ENCODE assay signal across 14 cellular contexts in genomic region chr4:119040261-119040660, GRCh38.
DNase-seq lines count a peak whose midpoint lies in the region; ATAC-seq and TF ChIP-seq lines count a peak whose summit lies in the region.
"Had no signal": no experiment of that assay in that cellular context is flagged by ENCODE, and none has a peak within 500 bp of the region (broad histone marks: within the 10 kb centered on the region; RNA-seq: fewer than 3 reads in every experiment).

No MANE protein-coding gene starts in this region.

- H3K9ac ChIP-seq in GM23248 (peak overlapping the region; percentile 61), stomach smooth muscle (ENCODE audit: low read length in 2 of 2) (peak overlapping the region; percentile 16 to 23)

- H3K9me3 ChIP-seq in GM23248 (ENCODE audit: low read depth) (no peaks in the 10 kb centered on the region), left lung (no peaks in the 10 kb centered on the region), stomach smooth muscle (ENCODE audit: control insufficient read depth in 2 of 2, low read length in 2 of 2) (no peaks in the 10 kb centered on the region), HAP-1 (no peaks in the 10 kb centered on the region)
- H3K9me3 ChIP-seq: BLaER1 treated with 17β-estradiol and CSF1 and Interleukin-3, amounts not matched to agents 10 nM and 100 nM had no signal

- H3K27me3 ChIP-seq in GM23248 (replicated peaks; ENCODE audit: insufficient read depth) (no peaks in the 10 kb centered on the region), left lung (no peaks in the 10 kb centered on the region), stomach smooth muscle (ENCODE audit: control insufficient read depth in 1 of 2, insufficient read depth in 2 of 2, low read length in 2 of 2) (no peaks in the 10 kb centered on the region), HAP-1 (ENCODE audit: low read depth) (no peaks in the 10 kb centered on the region)
- H3K27me3 ChIP-seq: BLaER1 treated with 17β-estradiol and CSF1 and Interleukin-3, amounts not matched to agents 10 nM and 100 nM had no signal

- TF ChIP-seq CTCF in left lung (IDR thresholded peaks at IDR 0.05), result no peak

- peak overlapping the region; percentile 92 for H3K4me2 ChIP-seq in GM23248 (ENCODE audit: unreplicated experiment)

- peak; percentile 46 for DNase-seq in GM23248
- no peak for DNase-seq in caudate nucleus (lab: John Stamatoyannopoulos, UW)
- no peak for DNase-seq in left lung
- no peak for DNase-seq in NCI-H510A (lab: John Stamatoyannopoulos, UW)
- DNase-seq in HAP-1 (ENCODE audit: low spot score in 2 of 2), result no peak
- no peak for DNase-seq in SK-N-DZ (ENCODE audit: low spot score)
- DNase-seq: activated CD4-positive, alpha-beta T cell treated with anti-CD3 and anti-CD28 coated beads for 4 hours; activated T-cell treated with anti-CD3 and anti-CD28 coated beads, Interleukin-2, amount 50 U/mL, for 4 hours; anterior cingulate cortex; stimulated activated CD4-positive, alpha-beta T cell treated with anti-CD3 and anti-CD28 coated beads, Interleukin-12 subunit alpha, Interleukin-12 subunit beta, amount 100 ng/mL, for 4 hours; T-cell had no signal

- 0 out of 2 replicates have a peak overlapping the region, but pooled peaks have one; percentile 20 for H3K4me3 ChIP-seq in GM23248
- H3K4me3 ChIP-seq in left lung, result no peak overlapping the region
- no peak overlapping the region for H3K4me3 ChIP-seq in stomach smooth muscle (ENCODE audit: low read length in 2 of 2)
- H3K4me3 ChIP-seq in HAP-1, result no peak overlapping the region
- H3K4me3 ChIP-seq: BLaER1 treated with 17β-estradiol and CSF1 and Interleukin-3, amounts not matched to agents 10 nM and 100 nM had no signal

- H3K36me3 ChIP-seq in GM23248 (ENCODE audit: low read depth) (no peaks in the 10 kb centered on the region), left lung (no peaks in the 10 kb centered on the region), stomach smooth muscle (ENCODE audit: control insufficient read depth in 2 of 2, insufficient read depth in 2 of 2, low read length in 2 of 2) (peaks cover 6 to 10% of the 10 kb centered on the region in 2 donors), HAP-1 (replicated peaks) (no peaks in the 10 kb centered on the region)
- H3K36me3 ChIP-seq: BLaER1 treated with 17β-estradiol and CSF1 and Interleukin-3, amounts not matched to agents 10 nM and 100 nM had no signal

- peak overlapping the region; percentile 69 for H2AFZ ChIP-seq in GM23248

- H3F3A ChIP-seq in GM23248 (ENCODE audit: insufficient read depth), result peaks cover 50% of the 10 kb centered on the region

- intact Hi-C loops in left lung (cut with DNase I), result no loop called here

- no peaks in the 10 kb centered on the region for H3K79me2 ChIP-seq in GM23248 (ENCODE audit: insufficient read depth)

- H3K4me1 ChIP-seq in GM23248 (ENCODE audit: insufficient read depth) (peaks cover 73% of the 10 kb centered on the region), left lung (peaks cover 0 to 25% of the 10 kb centered on the region in 2 donors), stomach smooth muscle (ENCODE audit: control insufficient read depth, insufficient read depth, low read length) (peaks cover 23% of the 10 kb centered on the region), HAP-1 (peaks cover 30% of the 10 kb centered on the region)

- no peaks in the 10 kb centered on the region for H3K9me2 ChIP-seq in GM23248 (ENCODE audit: insufficient read depth)

- in situ Hi-C loops in GM23248 (cut with MboI) (loop anchor here (25.0 kb wide), 1 partner anchor 103 kb away; no protein-coding TSS in a partner anchor), HAP-1 (cut with MboI; ENCODE audit: low sequenced_read_pairs) (no loop called here)

- WGBS in GM23248 (ENCODE audit: low coverage in 1 of 2, low lambda C conversion rate in 2 of 2, missing lambda C conversion rate in 2 of 2), 2 experiments, result 60% methylated on average over 3 of the region's 3 CpGs

- H3K27ac ChIP-seq in GM23248 (peak overlapping the region; percentile 86), caudate nucleus (ENCODE audit: low read depth, low read length) (peak overlapping the region; percentile 32), left lung (peak overlapping the region; percentile 5 to 76), stomach smooth muscle (ENCODE audit: low read length) (peak overlapping the region; percentile 68)

- no peak for ATAC-seq in left lung
- no peak for ATAC-seq in GM18870 (IDR thresholded peaks at IDR 0.05; ENCODE audit: unreplicated experiment)
- ATAC-seq: activated T-cell treated with anti-CD3 and anti-CD28 coated beads, Interleukin-2, amount 50 U/mL, for 4 hours; T-cell had no signal

- no peaks in the 10 kb centered on the region for H4K20me1 ChIP-seq in GM23248 (ENCODE audit: insufficient read depth)
- H4K20me1 ChIP-seq: BLaER1 treated with 17β-estradiol and CSF1 and Interleukin-3, amounts not matched to agents 10 nM and 100 nM had no signal

Comparison
In these comparisons a context has a peak if more than half of its experiments do, and no peak if none do; other contexts are left out.
1. H3K27ac ChIP-seq: peak in every context shown above with its lines; median percentile 86 in GM23248; 68 in stomach smooth muscle; 40 in left lung; 32 in caudate nucleus.